ENCODE assay signal across 2 cellular contexts in genomic region chr10:18010050-18010449, GRCh38.
TF ChIP-seq lines count a peak whose summit lies in the region.

No MANE protein-coding gene starts in this region.

TF ChIP-seq in SK-N-SH, 30 proteins besides CTCF, POLR2A, EP300 and RAD21:
- no peak for TF ChIP-seq TCF12 (IDR thresholded peaks at IDR 0.05)
- no peak for TF ChIP-seq ZBTB33 (IDR thresholded peaks at IDR 0.05; ENCODE audit: borderline replicate concordance, low read depth)
- no peak for TF ChIP-seq SMC3 (IDR thresholded peaks at IDR 0.05; ENCODE audit: low read depth, low read length)
- no peak for TF ChIP-seq CHD2 (IDR thresholded peaks at IDR 0.05; ENCODE audit: low read length, partially characterized antibody)
- no peak for TF ChIP-seq RFX5 (IDR thresholded peaks at IDR 0.05; ENCODE audit: low read length)
- no peak for TF ChIP-seq RCOR1 (IDR thresholded peaks at IDR 0.05; ENCODE audit: low read length)
- no peak for TF ChIP-seq PBX3 (IDR thresholded peaks at IDR 0.05)
- no peak for TF ChIP-seq GABPA (IDR thresholded peaks at IDR 0.05; ENCODE audit: low read depth)
- TF ChIP-seq FOXJ3 (CRISPR knock-in tag; IDR thresholded peaks at IDR 0.05) = no peak
- TF ChIP-seq JUND (IDR thresholded peaks at IDR 0.05) = no peak
TF ChIP-seq in SK-N-SH: peak in this region for 0.

TF ChIP-seq in SK-N-SH treated with all-trans-retinoic acid at 6 μM for 48 hours, 23 proteins besides CTCF, POLR2A, EP300 and RAD21:
- TF ChIP-seq ZNF565 (CRISPR knock-in tag; conservative IDR thresholded peaks at IDR 0.05; ENCODE audit: low read depth) = no peak
TF ChIP-seq in SK-N-SH treated with all-trans-retinoic acid at 6 μM for 48 hours: peak in this region for 0.
